ENCODE assay signal across 14 cellular contexts in genomic region chr6:33994198-33995045, GRCh38.
DNase-seq lines count a peak whose midpoint lies in the region; ATAC-seq, FAIRE-seq and TF ChIP-seq lines count a peak whose summit lies in the region.
"Had no signal": no experiment of that assay in that cellular context is flagged by ENCODE, and none has a peak within 500 bp of the region (broad histone marks: within the 10 kb centered on the region; RNA-seq: fewer than 3 reads in every experiment).

No MANE protein-coding gene starts in this region.

- H3K27ac ChIP-seq in VCaP (peak overlapping the region; percentile 97), stomach (peak overlapping the region in 3 of 5 donors; percentile 38 to 44 (median 42)), gastroesophageal sphincter (no peak overlapping the region)
- H3K27ac ChIP-seq: A549 had no signal

- peak; percentile 12 for DNase-seq in activated effector memory CD4-positive, alpha-beta T cell treated with anti-CD3 and anti-CD28 coated beads, Interleukin-2, amount 50 U/mL, for 16 hours
- no peak for DNase-seq in activated effector memory CD4-positive, alpha-beta T cell treated with Interleukin-2 at 50 U/mL for 16 hours
- DNase-seq in glutamatergic neuron (no peak), stomach (no peak), GM12891 (ENCODE audit: insufficient read length, low spot score) (no peak)
- no peak for DNase-seq in activated CD4-positive, alpha-beta memory T cell treated with anti-CD3 and anti-CD28 coated beads for 36 hours
- DNase-seq: GOT3, Kasumi-1, NCI-H187, SHP77 treated with DMSO at 0.1 percent for 48 hours had no signal

- TF ChIP-seq EP300 in stomach (IDR thresholded peaks at IDR 0.05): no peak
- no peak for TF ChIP-seq EP300 in gastroesophageal sphincter (IDR thresholded peaks at IDR 0.05)

- H3K9me3 ChIP-seq in stomach (peaks cover 0 to 8% (median 0%) of the 10 kb centered on the region in 4 donors), gastroesophageal sphincter (peaks cover 0 to 9% (median 0%) of the 10 kb centered on the region in 3 donors)
- H3K9me3 ChIP-seq: A549 had no signal

- H3K4me1 ChIP-seq in stomach: peaks cover 0 to 40% (median 15%) of the 10 kb centered on the region in 4 donors
- H3K4me1 ChIP-seq in gastroesophageal sphincter: no peaks in the 10 kb centered on the region
- H3K4me1 ChIP-seq: A549 had no signal

- FAIRE-seq in GM12891 (lab: Jason Lieb, UNC): no peak
- FAIRE-seq: A549, RCC 7860 had no signal

- H3K36me3 Mint-ChIP-seq in glutamatergic neuron (ENCODE audit: unreplicated experiment): peaks cover 17% of the 10 kb centered on the region
- no peaks in the 10 kb centered on the region for H3K36me3 Mint-ChIP-seq in activated CD4-positive, alpha-beta memory T cell treated with anti-CD3 and anti-CD28 coated beads for 36 hours

- TF ChIP-seq CTCF in VCaP (conservative IDR thresholded peaks at IDR 0.05) (no peak), glutamatergic neuron (IDR thresholded peaks at IDR 0.05; ENCODE audit: partially characterized antibody, unreplicated experiment) (no peak), stomach (IDR thresholded peaks at IDR 0.05) (no peak), gastroesophageal sphincter (IDR thresholded peaks at IDR 0.05) (no peak)

- H3K36me3 ChIP-seq in stomach (no peaks in the 10 kb centered on the region), gastroesophageal sphincter (no peaks in the 10 kb centered on the region)

- peaks cover under 1% of the 10 kb centered on the region for H3K27me3 Mint-ChIP-seq in glutamatergic neuron (ENCODE audit: unreplicated experiment)
- peaks cover 3% of the 10 kb centered on the region for H3K27me3 Mint-ChIP-seq in activated CD4-positive, alpha-beta memory T cell treated with anti-CD3 and anti-CD28 coated beads for 36 hours

- CTCF ChIA-PET in activated CD4-positive, alpha-beta memory T cell treated with anti-CD3 and anti-CD28 coated beads for 36 hours (lab: Charles Lee): no interaction called here

- POLR2A ChIA-PET in activated CD4-positive, alpha-beta memory T cell treated with anti-CD3 and anti-CD28 coated beads for 36 hours (lab: Charles Lee): no interaction called here

- intact Hi-C loops in stomach (cut with DNase I; ENCODE audit: low total_unique reads): no loop called here
- intact Hi-C loops in activated CD4-positive, alpha-beta memory T cell treated with anti-CD3 and anti-CD28 coated beads for 36 hours (cut with micrococcal nuclease): no loop called here

- no peak for TF ChIP-seq POLR2A in stomach (IDR thresholded peaks at IDR 0.05)
- TF ChIP-seq POLR2A in GM12891 (IDR thresholded peaks at IDR 0.05; ENCODE audit: low read depth, low read length): no peak
- no peak for TF ChIP-seq POLR2A in gastroesophageal sphincter (IDR thresholded peaks at IDR 0.05)

- H3K4me3 ChIP-seq in stomach (no peak overlapping the region), gastroesophageal sphincter (no peak overlapping the region)
- H3K4me3 ChIP-seq: A549 had no signal

- peak overlapping the region; percentile 25 for H3K4me3 Mint-ChIP-seq in glutamatergic neuron (ENCODE audit: unreplicated experiment)
- no peak overlapping the region for H3K4me3 Mint-ChIP-seq in activated CD4-positive, alpha-beta memory T cell treated with anti-CD3 and anti-CD28 coated beads for 36 hours

- peaks cover 17% of the 10 kb centered on the region for H3K4me1 Mint-ChIP-seq in glutamatergic neuron (ENCODE audit: low read depth, unreplicated experiment)
- H3K4me1 Mint-ChIP-seq in activated CD4-positive, alpha-beta memory T cell treated with anti-CD3 and anti-CD28 coated beads for 36 hours (ENCODE audit: low read depth): no peaks in the 10 kb centered on the region

- H3K27me3 ChIP-seq in stomach (peaks cover 0 to 12% (median 0%) of the 10 kb centered on the region in 3 donors), gastroesophageal sphincter (peaks cover 60% of the 10 kb centered on the region)

- WGBS in stomach, 5 donors: 89 to 96% (median 94%) methylated on average over 12 of the region's 12 CpGs
- WGBS in gastroesophageal sphincter (ENCODE audit: low coverage in 1 of 2), 2 donors: 84 to 94% methylated on average over 6 to 8 of the region's 12 CpGs

- H3K27ac Mint-ChIP-seq in glutamatergic neuron (ENCODE audit: unreplicated experiment): no peak overlapping the region
- H3K27ac Mint-ChIP-seq in activated CD4-positive, alpha-beta memory T cell treated with anti-CD3 and anti-CD28 coated beads for 36 hours: no peak overlapping the region

- peaks cover 7% of the 10 kb centered on the region for H3K9me3 Mint-ChIP-seq in glutamatergic neuron (ENCODE audit: unreplicated experiment)
- H3K9me3 Mint-ChIP-seq in activated CD4-positive, alpha-beta memory T cell treated with anti-CD3 and anti-CD28 coated beads for 36 hours: peaks cover 7% of the 10 kb centered on the region

- no peak for ATAC-seq in gastroesophageal sphincter
- ATAC-seq: A549 had no signal

TF ChIP-seq in GM12891, 5 proteins besides CTCF, POLR2A, EP300 and RAD21:
- TF ChIP-seq POU2F2 (IDR thresholded peaks at IDR 0.05; ENCODE audit: low read depth, low read length): no peak
- no peak for TF ChIP-seq SPI1 (IDR thresholded peaks at IDR 0.05; ENCODE audit: low read depth, low read length)
- TF ChIP-seq PAX5 (IDR thresholded peaks at IDR 0.05; ENCODE audit: insufficient read depth, low read length, severe bottlenecking): no peak
- no peak for TF ChIP-seq POLR2AphosphoS5 (IDR thresholded peaks at IDR 0.05; ENCODE audit: low read depth, low read length)

Comparison
In these comparisons a context has a peak if more than half of its experiments do, and no peak if none do; other contexts are left out.
1. H3K27ac ChIP-seq: peak in VCaP (single experiment) and stomach (3 of 5); none in gastroesophageal sphincter (0 of 4).